Comparison of ENCODE assay signal across 18 cellular contexts in genomic region chr22:49195636-49196035, GRCh38.
DNase-seq lines count a peak whose midpoint lies in the region; ATAC-seq and TF ChIP-seq lines count a peak whose summit lies in the region.
"Had no signal": no experiment of that assay in that cellular context is flagged by ENCODE, and none has a peak within 500 bp of the region (broad histone marks: within the 10 kb centered on the region; RNA-seq: fewer than 3 reads in every experiment).

No MANE protein-coding gene starts in this region.

- H3K4me2 ChIP-seq in neuronal stem cell (ENCODE audit: insufficient read depth, low read length, poor library complexity, severe bottlenecking), result no peak overlapping the region
- H3K4me2 ChIP-seq: BLaER1 had no signal

- WGBS in neuronal stem cell (ENCODE audit: extremely low coverage in 2 of 2, insufficient read length in 2 of 2, insufficient replicate concordance in 1 of 2), 2 donors, result no CpG with 5 or more reads among the region's 14 CpGs
- WGBS in spleen, 5 donors, result 83 to 89% (median 84%) methylated on average over 8 to 14 of the region's 14 CpGs

- TF ChIP-seq POLR2A in spleen (IDR thresholded peaks at IDR 0.05), result no peak

- peaks cover 0 to 22% (median 0%) of the 10 kb centered on the region in 3 experiments for H3K27me3 ChIP-seq in neuronal stem cell (ENCODE audit: control insufficient read depth in 3 of 3, insufficient read depth in 3 of 3, low read depth in 1 of 3, low read length in 3 of 3)
- H3K27me3 ChIP-seq in spleen (replicated peaks in 1 of 7), result peaks cover 0 to 62% (median 0%) of the 10 kb centered on the region in 7 donors
- no peaks in the 10 kb centered on the region for H3K27me3 ChIP-seq in brain microvascular endothelial cell (replicated peaks)

- no peak for TF ChIP-seq CTCF in spleen (IDR thresholded peaks at IDR 0.05 in 8 of 11, conservative IDR thresholded peaks at IDR 0.05 in 3 of 11)
- TF ChIP-seq CTCF in brain microvascular endothelial cell (IDR thresholded peaks at IDR 0.05; ENCODE audit: low read depth, low read length, missing control alignments), result no peak

- peak; percentile 68 for DNase-seq in cardiac septum (ENCODE audit: low spot score)
- no peak for DNase-seq in Right ventricle myocardium superior
- DNase-seq in neuronal stem cell (ENCODE audit: low spot score), result no peak
- peak; percentile 61 for DNase-seq in spleen
- DNase-seq in activated CD4-positive, CD25-positive, alpha-beta regulatory T cell treated with anti-CD3 and anti-CD28 coated beads, Interleukin-2, amount 50 U/mL, for 72 hours, result no peak
- DNase-seq in brain microvascular endothelial cell, result no peak
- DNase-seq in CD1c-positive myeloid dendritic cell (ENCODE audit: extremely low spot score), result no peak
- DNase-seq: 8988T; CD4-positive, CD25-positive, alpha-beta regulatory T cell; COR-L47; DMS 273 treated with DMSO at 0.1 percent for 48 hours; DMS53; DND-41; EL; GOT3; H9 had no signal

- H3K27ac ChIP-seq in neuronal stem cell (replicated peaks; ENCODE audit: low read length) (no peak overlapping the region), spleen (no peak overlapping the region), brain microvascular endothelial cell (no peak overlapping the region)
- H3K27ac ChIP-seq: BLaER1 had no signal

- peak overlapping the region; percentile 33 for H3K23ac ChIP-seq in neuronal stem cell (ENCODE audit: low read depth, low read length, poor library complexity)

- H2BK120ac ChIP-seq in neuronal stem cell (ENCODE audit: low read depth, low read length), result no peak overlapping the region

- H3K4me1 ChIP-seq in neuronal stem cell (ENCODE audit: control insufficient read depth in 2 of 2, insufficient read depth in 1 of 2, low read depth in 1 of 2, low read length in 2 of 2) (peaks cover 0 to 5% of the 10 kb centered on the region in 2 donors), spleen (peaks cover 0 to 4% (median 0%) of the 10 kb centered on the region in 6 donors)
- H3K4me1 ChIP-seq: BLaER1 had no signal

- no peaks in the 10 kb centered on the region for H3K36me3 ChIP-seq in neuronal stem cell (replicated peaks in 1 of 2; ENCODE audit: control insufficient read depth in 2 of 2, insufficient read depth in 2 of 2, low read length in 2 of 2)
- no peaks in the 10 kb centered on the region for H3K36me3 ChIP-seq in spleen
- no peaks in the 10 kb centered on the region for H3K36me3 ChIP-seq in brain microvascular endothelial cell (replicated peaks)
- H3K36me3 ChIP-seq: BLaER1 had no signal

- peak overlapping the region; percentile 58 for H3K18ac ChIP-seq in neuronal stem cell (ENCODE audit: low read length)

- H3K79me1 ChIP-seq in neuronal stem cell (ENCODE audit: low read depth, low read length), result peaks cover 4% of the 10 kb centered on the region

- in situ Hi-C loops in brain microvascular endothelial cell (cut with HindIII; ENCODE audit: low pct_ligation_motif_present, low sequenced_read_pairs), result no loop called here

- peak overlapping the region; percentile 12 for H2AK5ac ChIP-seq in neuronal stem cell (ENCODE audit: low read depth, low read length)

- H2BK5ac ChIP-seq in neuronal stem cell (ENCODE audit: low read length), result no peak overlapping the region

- intact Hi-C loops in cardiac septum (cut with DNase I), result no loop called here
- intact Hi-C loops in Right ventricle myocardium superior (cut with DNase I), result no loop called here
- intact Hi-C loops in spleen (cut with DNase I; ENCODE audit: low total_unique reads), result no loop called here

- H4K8ac ChIP-seq in neuronal stem cell (ENCODE audit: low read depth, low read length), result no peak overlapping the region

- no peak overlapping the region for H4K91ac ChIP-seq in neuronal stem cell (ENCODE audit: low read depth, low read length, poor library complexity)

- H2AFZ ChIP-seq in neuronal stem cell (ENCODE audit: low read length), result no peak overlapping the region

- H3K9me3 ChIP-seq in neuronal stem cell (replicated peaks in 1 of 2; ENCODE audit: control insufficient read depth in 2 of 2, insufficient read depth in 1 of 2, low read depth in 1 of 2, low read length in 2 of 2) (no peaks in the 10 kb centered on the region), spleen (no peaks in the 10 kb centered on the region)
- H3K9me3 ChIP-seq: BLaER1 had no signal

- no peak for ATAC-seq in Right ventricle myocardium superior (ENCODE audit: poor library complexity)
- ATAC-seq: GM12878 had no signal

- H3K4me3 ChIP-seq in neuronal stem cell (ENCODE audit: low read length in 2 of 2) (no peak overlapping the region), spleen (no peak overlapping the region), brain microvascular endothelial cell (ENCODE audit: low read depth, low read length) (no peak overlapping the region)
- H3K4me3 ChIP-seq: BLaER1, GM12878 had no signal

- no peak overlapping the region for H3K9ac ChIP-seq in neuronal stem cell (ENCODE audit: low read depth, low read length, poor library complexity)
- H3K9ac ChIP-seq: BLaER1 had no signal

- H3K4ac ChIP-seq in neuronal stem cell (ENCODE audit: low read length), result no peak overlapping the region

- no peak overlapping the region for H2BK15ac ChIP-seq in neuronal stem cell (ENCODE audit: low read length)

- no peak overlapping the region for H3K14ac ChIP-seq in neuronal stem cell (ENCODE audit: low read length)

- no peak overlapping the region for H2BK12ac ChIP-seq in neuronal stem cell (ENCODE audit: low read length)

Comparison
In these comparisons a context has a peak if more than half of its experiments do, and no peak if none do; other contexts are left out.
1. DNase-seq: peak in cardiac septum (single experiment) and spleen (single experiment); none in Right ventricle myocardium superior (single experiment), neuronal stem cell (single experiment), activated CD4-positive, CD25-positive, alpha-beta regulatory T cell treated with anti-CD3 and anti-CD28 coated beads, Interleukin-2, amount 50 U/mL, for 72 hours (single experiment), brain microvascular endothelial cell (single experiment) and CD1c-positive myeloid dendritic cell (single experiment).